ENCODE assay signal across 1 cellular context in the genomic region with DNA sequence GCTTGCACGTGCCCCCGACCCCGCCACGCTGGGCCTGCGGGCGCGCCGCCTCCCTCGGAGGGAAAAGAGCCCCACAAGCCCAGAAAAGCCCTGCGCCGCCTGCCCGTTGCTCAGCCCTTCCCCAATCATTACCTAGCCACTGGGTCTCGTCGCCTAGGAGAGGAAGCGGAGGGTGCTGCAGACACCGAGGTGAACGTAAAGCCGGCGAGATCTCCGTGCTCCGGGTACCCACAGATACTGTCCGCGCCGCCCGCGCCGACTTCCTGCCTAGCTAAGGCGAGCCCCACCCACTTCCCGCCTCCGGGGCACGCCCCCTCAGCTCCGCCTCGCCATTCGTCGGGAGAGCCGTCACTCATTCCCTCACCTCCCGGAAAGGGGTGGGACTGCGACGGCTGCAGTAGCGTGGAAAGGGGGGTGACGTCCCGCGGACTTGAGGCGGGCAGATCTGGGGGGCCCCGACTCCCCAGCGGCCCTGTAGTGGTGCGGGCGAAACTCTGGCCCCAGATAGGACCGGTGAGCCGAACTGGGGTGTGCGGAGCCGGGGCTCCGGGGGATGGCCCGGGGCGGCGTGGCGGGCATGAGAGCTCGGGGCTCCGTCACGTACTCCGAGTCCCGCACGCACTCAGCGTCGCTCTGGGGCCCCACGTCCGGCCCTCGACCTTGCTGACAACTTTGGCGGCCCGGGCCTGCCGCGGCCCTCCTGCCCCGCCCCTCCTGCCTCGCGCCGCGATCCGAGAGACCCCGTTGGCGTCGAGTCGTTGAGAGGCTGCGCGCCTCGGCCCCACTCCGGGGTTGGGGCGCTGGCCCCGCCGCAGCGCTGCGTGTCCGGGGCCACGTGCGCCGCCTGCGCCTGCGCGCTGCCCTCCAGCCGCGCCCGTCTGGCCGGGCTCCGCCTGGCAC.
TF ChIP-seq lines count a peak whose summit lies in the region.

Gene ENO1 (minus strand): TSS at position 239 of the 900 bp plus-strand sequence. CDS start 3,778 bp downstream, outside the sequence.

TF ChIP-seq in HepG2, 621 proteins besides CTCF, POLR2A, EP300 and RAD21 (continued from another document and continues in another):
- TF ChIP-seq, protein P1, sequence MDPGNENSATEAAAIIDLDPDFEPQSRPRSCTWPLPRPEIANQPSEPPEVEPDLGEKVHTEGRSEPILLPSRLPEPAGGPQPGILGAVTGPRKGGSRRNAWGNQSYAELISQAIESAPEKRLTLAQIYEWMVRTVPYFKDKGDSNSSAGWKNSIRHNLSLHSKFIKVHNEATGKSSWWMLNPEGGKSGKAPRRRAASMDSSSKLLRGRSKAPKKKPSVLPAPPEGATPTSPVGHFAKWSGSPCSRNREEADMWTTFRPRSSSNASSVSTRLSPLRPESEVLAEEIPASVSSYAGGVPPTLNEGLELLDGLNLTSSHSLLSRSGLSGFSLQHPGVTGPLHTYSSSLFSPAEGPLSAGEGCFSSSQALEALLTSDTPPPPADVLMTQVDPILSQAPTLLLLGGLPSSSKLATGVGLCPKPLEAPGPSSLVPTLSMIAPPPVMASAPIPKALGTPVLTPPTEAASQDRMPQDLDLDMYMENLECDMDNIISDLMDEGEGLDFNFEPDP (CRISPR knock-in tag; conservative IDR thresholded peaks at IDR 0.05), result 0 out of 2 replicates have a peak, but pooled peaks have one; percentile 96
- no peak for TF ChIP-seq ZBTB1 (CRISPR knock-in tag; IDR thresholded peaks at IDR 0.05; ENCODE audit: borderline replicate concordance)
- peak; percentile 97; the same call in 1 of the 2 replicates for TF ChIP-seq NFKB2 (CRISPR knock-in tag; IDR thresholded peaks at IDR 0.05; ENCODE audit: borderline replicate concordance)
- peak; percentile 78; the same call in 1 of the 2 replicates for TF ChIP-seq GPN1 (CRISPR knock-in tag; IDR thresholded peaks at IDR 0.05; ENCODE audit: borderline replicate concordance)
- TF ChIP-seq KLF15 (CRISPR knock-in tag; IDR thresholded peaks at IDR 0.05; ENCODE audit: borderline replicate concordance), result peak; percentile 78; the same call in 1 of the 2 replicates
- peak; percentile 95 for TF ChIP-seq KDM5B (CRISPR knock-in tag; IDR thresholded peaks at IDR 0.05; ENCODE audit: borderline replicate concordance)
- TF ChIP-seq TCF7 (IDR thresholded peaks at IDR 0.05; ENCODE audit: low read depth), result no peak; the same call in 1 of the 2 replicates
- TF ChIP-seq ZMYM4 (CRISPR knock-in tag; IDR thresholded peaks at IDR 0.05), result peak; percentile 88; the same call in 1 of the 2 replicates
- peak; percentile 99 for TF ChIP-seq ZBTB10 (CRISPR knock-in tag; IDR thresholded peaks at IDR 0.05; ENCODE audit: borderline replicate concordance)
- TF ChIP-seq ZMAT3 (CRISPR knock-in tag; conservative IDR thresholded peaks at IDR 0.05), result peak; percentile 98
- no peak for TF ChIP-seq AGO1 (IDR thresholded peaks at IDR 0.05; ENCODE audit: low read depth, low read length, poor library complexity, severe bottlenecking)
- TF ChIP-seq FOXK2 (IDR thresholded peaks at IDR 0.05), result no peak
- peak; percentile 83 for TF ChIP-seq FOXO1 (CRISPR knock-in tag; IDR thresholded peaks at IDR 0.05)
- no peak for TF ChIP-seq MATR3 (CRISPR knock-in tag; IDR thresholded peaks at IDR 0.05)
- TF ChIP-seq, protein P2, sequence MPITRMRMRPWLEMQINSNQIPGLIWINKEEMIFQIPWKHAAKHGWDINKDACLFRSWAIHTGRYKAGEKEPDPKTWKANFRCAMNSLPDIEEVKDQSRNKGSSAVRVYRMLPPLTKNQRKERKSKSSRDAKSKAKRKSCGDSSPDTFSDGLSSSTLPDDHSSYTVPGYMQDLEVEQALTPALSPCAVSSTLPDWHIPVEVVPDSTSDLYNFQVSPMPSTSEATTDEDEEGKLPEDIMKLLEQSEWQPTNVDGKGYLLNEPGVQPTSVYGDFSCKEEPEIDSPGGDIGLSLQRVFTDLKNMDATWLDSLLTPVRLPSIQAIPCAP (CRISPR knock-in tag; IDR thresholded peaks at IDR 0.05; ENCODE audit: low read depth), result no peak
- peak; percentile 34; the same call in 1 of the 2 replicates for TF ChIP-seq ZNF577 (CRISPR knock-in tag; IDR thresholded peaks at IDR 0.05; ENCODE audit: borderline replicate concordance, low read depth)
- TF ChIP-seq, protein P3, sequence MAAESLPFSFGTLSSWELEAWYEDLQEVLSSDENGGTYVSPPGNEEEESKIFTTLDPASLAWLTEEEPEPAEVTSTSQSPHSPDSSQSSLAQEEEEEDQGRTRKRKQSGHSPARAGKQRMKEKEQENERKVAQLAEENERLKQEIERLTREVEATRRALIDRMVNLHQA (CRISPR knock-in tag; IDR thresholded peaks at IDR 0.05), result no peak
- peak; percentile 25; the same call in 1 of the 2 replicates for TF ChIP-seq ZNF264 (CRISPR knock-in tag; IDR thresholded peaks at IDR 0.05)
- TF ChIP-seq, protein P4, sequence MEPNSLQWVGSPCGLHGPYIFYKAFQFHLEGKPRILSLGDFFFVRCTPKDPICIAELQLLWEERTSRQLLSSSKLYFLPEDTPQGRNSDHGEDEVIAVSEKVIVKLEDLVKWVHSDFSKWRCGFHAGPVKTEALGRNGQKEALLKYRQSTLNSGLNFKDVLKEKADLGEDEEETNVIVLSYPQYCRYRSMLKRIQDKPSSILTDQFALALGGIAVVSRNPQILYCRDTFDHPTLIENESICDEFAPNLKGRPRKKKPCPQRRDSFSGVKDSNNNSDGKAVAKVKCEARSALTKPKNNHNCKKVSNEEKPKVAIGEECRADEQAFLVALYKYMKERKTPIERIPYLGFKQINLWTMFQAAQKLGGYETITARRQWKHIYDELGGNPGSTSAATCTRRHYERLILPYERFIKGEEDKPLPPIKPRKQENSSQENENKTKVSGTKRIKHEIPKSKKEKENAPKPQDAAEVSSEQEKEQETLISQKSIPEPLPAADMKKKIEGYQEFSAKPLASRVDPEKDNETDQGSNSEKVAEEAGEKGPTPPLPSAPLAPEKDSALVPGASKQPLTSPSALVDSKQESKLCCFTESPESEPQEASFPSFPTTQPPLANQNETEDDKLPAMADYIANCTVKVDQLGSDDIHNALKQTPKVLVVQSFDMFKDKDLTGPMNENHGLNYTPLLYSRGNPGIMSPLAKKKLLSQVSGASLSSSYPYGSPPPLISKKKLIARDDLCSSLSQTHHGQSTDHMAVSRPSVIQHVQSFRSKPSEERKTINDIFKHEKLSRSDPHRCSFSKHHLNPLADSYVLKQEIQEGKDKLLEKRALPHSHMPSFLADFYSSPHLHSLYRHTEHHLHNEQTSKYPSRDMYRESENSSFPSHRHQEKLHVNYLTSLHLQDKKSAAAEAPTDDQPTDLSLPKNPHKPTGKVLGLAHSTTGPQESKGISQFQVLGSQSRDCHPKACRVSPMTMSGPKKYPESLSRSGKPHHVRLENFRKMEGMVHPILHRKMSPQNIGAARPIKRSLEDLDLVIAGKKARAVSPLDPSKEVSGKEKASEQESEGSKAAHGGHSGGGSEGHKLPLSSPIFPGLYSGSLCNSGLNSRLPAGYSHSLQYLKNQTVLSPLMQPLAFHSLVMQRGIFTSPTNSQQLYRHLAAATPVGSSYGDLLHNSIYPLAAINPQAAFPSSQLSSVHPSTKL (CRISPR knock-in tag; IDR thresholded peaks at IDR 0.05), result peak; percentile 69
- no peak for TF ChIP-seq ZNF251 (CRISPR knock-in tag; IDR thresholded peaks at IDR 0.05)
- TF ChIP-seq JARID2 (CRISPR knock-in tag; IDR thresholded peaks at IDR 0.05; ENCODE audit: insufficient replicate concordance), result no peak
- peak; percentile 99 for TF ChIP-seq ZSCAN21 (CRISPR knock-in tag; IDR thresholded peaks at IDR 0.05; ENCODE audit: borderline replicate concordance)
- 0 out of 2 replicates have a peak, but pooled peaks have one; percentile 16 for TF ChIP-seq ZNF44 (CRISPR knock-in tag; IDR thresholded peaks at IDR 0.05)
- TF ChIP-seq, protein P5, sequence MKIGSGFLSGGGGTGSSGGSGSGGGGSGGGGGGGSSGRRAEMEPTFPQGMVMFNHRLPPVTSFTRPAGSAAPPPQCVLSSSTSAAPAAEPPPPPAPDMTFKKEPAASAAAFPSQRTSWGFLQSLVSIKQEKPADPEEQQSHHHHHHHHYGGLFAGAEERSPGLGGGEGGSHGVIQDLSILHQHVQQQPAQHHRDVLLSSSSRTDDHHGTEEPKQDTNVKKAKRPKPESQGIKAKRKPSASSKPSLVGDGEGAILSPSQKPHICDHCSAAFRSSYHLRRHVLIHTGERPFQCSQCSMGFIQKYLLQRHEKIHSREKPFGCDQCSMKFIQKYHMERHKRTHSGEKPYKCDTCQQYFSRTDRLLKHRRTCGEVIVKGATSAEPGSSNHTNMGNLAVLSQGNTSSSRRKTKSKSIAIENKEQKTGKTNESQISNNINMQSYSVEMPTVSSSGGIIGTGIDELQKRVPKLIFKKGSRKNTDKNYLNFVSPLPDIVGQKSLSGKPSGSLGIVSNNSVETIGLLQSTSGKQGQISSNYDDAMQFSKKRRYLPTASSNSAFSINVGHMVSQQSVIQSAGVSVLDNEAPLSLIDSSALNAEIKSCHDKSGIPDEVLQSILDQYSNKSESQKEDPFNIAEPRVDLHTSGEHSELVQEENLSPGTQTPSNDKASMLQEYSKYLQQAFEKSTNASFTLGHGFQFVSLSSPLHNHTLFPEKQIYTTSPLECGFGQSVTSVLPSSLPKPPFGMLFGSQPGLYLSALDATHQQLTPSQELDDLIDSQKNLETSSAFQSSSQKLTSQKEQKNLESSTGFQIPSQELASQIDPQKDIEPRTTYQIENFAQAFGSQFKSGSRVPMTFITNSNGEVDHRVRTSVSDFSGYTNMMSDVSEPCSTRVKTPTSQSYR (CRISPR knock-in tag; IDR thresholded peaks at IDR 0.05; ENCODE audit: borderline replicate concordance), result no peak
- no peak for TF ChIP-seq RAD51 (IDR thresholded peaks at IDR 0.05; ENCODE audit: borderline replicate concordance)
- no peak for TF ChIP-seq BCLAF1 (IDR thresholded peaks at IDR 0.05)
- peak; percentile 94; the same call in 1 of the 2 replicates for TF ChIP-seq ZNF329 (CRISPR knock-in tag; IDR thresholded peaks at IDR 0.05; ENCODE audit: low read depth)
- peak; percentile 64; the same call in 1 of the 2 replicates for TF ChIP-seq SNAPC2 (CRISPR knock-in tag; IDR thresholded peaks at IDR 0.05)
- no peak for TF ChIP-seq SIN3B (IDR thresholded peaks at IDR 0.05; ENCODE audit: low read length)
- peak; percentile 97 for TF ChIP-seq ELF4 (CRISPR knock-in tag; IDR thresholded peaks at IDR 0.05; ENCODE audit: borderline replicate concordance)
- no peak for TF ChIP-seq NFE2L1 (CRISPR knock-in tag; IDR thresholded peaks at IDR 0.05; ENCODE audit: borderline replicate concordance)
- no peak for TF ChIP-seq ATRX (CRISPR knock-in tag; IDR thresholded peaks at IDR 0.05; ENCODE audit: borderline replicate concordance)
- no peak; the same call in 1 of the 2 replicates for TF ChIP-seq JUND (CRISPR knock-in tag; IDR thresholded peaks at IDR 0.05)
- peak; percentile 97 for TF ChIP-seq ZNF446 (CRISPR knock-in tag; IDR thresholded peaks at IDR 0.05)
- TF ChIP-seq ZNF747 (CRISPR knock-in tag; IDR thresholded peaks at IDR 0.05; ENCODE audit: borderline replicate concordance), result peak; percentile 78; the same call in 1 of the 2 replicates
- peak; percentile 56 for TF ChIP-seq ZBTB37 (CRISPR knock-in tag; IDR thresholded peaks at IDR 0.05)
- TF ChIP-seq PAWR (CRISPR knock-in tag; IDR thresholded peaks at IDR 0.05; ENCODE audit: borderline replicate concordance), result 0 out of 2 replicates have a peak, but pooled peaks have one; percentile 14
- peak; percentile 96 for TF ChIP-seq ZNF607 (CRISPR knock-in tag; IDR thresholded peaks at IDR 0.05; ENCODE audit: borderline replicate concordance)
- TF ChIP-seq ZSCAN12 (CRISPR knock-in tag; IDR thresholded peaks at IDR 0.05), result peak; percentile 95
